Comparison of ENCODE assay signal across 8 cellular contexts in genomic region chr17:8189711-8190477, GRCh38. TPM values are rescaled to one million over a fixed set of nuclear protein-coding genes. Genes with fewer than 3 reads are reported as not detected.
DNase-seq lines count a peak whose midpoint lies in the region; ATAC-seq and TF ChIP-seq lines count a peak whose summit lies in the region.

Gene BORCS6, minus strand, starts transcription at chr17:8190180. Its CDS starts 40 bp downstream, at chr17:8190140.

- H3K4me1 ChIP-seq in trophoblast cell (ENCODE audit: control insufficient read depth in 1 of 2, insufficient read depth in 2 of 2, low read length in 2 of 2) = peaks cover 20 to 24% of the 10 kb centered on the region in 2 experiments

- H3K4me2 ChIP-seq in SU-DHL-6 (ENCODE audit: low read depth, low read length, poor library complexity, severe bottlenecking) (peak within 1 kb of the TSS; percentile 78), trophoblast cell (ENCODE audit: low read length) (peak within 1 kb of the TSS; percentile 82)

- no peaks in the 10 kb centered on the region for H3K27me3 ChIP-seq in SU-DHL-6 (ENCODE audit: low read length)
- H3K27me3 ChIP-seq in trophoblast cell (ENCODE audit: insufficient read depth, low read length) = no peaks in the 10 kb centered on the region

- peak within 1 kb of the TSS; percentile 79 for H3K27ac ChIP-seq in SU-DHL-6 (ENCODE audit: low read depth, low read length)
- H3K27ac ChIP-seq in trophoblast cell (ENCODE audit: low read depth, low read length) = peak within 1 kb of the TSS; percentile 79

- H2AK5ac ChIP-seq in trophoblast cell (ENCODE audit: low read length) = no peak within 1 kb of the TSS

- H3K23ac ChIP-seq in trophoblast cell (ENCODE audit: low read length) = no peak within 1 kb of the TSS

- peak within 1 kb of the TSS; percentile 88 for H3K27ac Mint-ChIP-seq in type B pancreatic cell

- H3K14ac ChIP-seq in trophoblast cell (ENCODE audit: low read length) = peak within 1 kb of the TSS; percentile 79

- no CpG with 5 or more reads among the region's 70 CpGs for WGBS in trophoblast cell (ENCODE audit: extremely low coverage, insufficient coverage, insufficient read length)

- peak; percentile 78 for TF ChIP-seq POLR2A in GM10847 (IDR thresholded peaks at IDR 0.05; ENCODE audit: extremely low read depth, insufficient read length)

- no peaks in the 10 kb centered on the region for H3K9me3 Mint-ChIP-seq in type B pancreatic cell

- ATAC-seq in HG02642 (IDR thresholded peaks at IDR 0.05; ENCODE audit: poor library complexity, unreplicated experiment) (peak; percentile 60), Right ventricle myocardium superior (ENCODE audit: poor library complexity) (peak; percentile 68)

- H4K91ac ChIP-seq in trophoblast cell (ENCODE audit: low read depth, low read length) = peak within 1 kb of the TSS; percentile 81

- peak within 1 kb of the TSS; percentile 81 for H3K18ac ChIP-seq in trophoblast cell (ENCODE audit: low read length)

- peak within 1 kb of the TSS; percentile 83 for H4K8ac ChIP-seq in trophoblast cell (ENCODE audit: low read depth, low read length)

- H3K4ac ChIP-seq in trophoblast cell (ENCODE audit: low read depth, low read length) = peak within 1 kb of the TSS; percentile 37

- H3K36me3 ChIP-seq in SU-DHL-6 (ENCODE audit: low read length) (no peaks in the 10 kb centered on the region), trophoblast cell (ENCODE audit: control insufficient read depth in 1 of 2, insufficient read depth in 2 of 2, low read length in 2 of 2) (no peaks in the 10 kb centered on the region)

- no peaks in the 10 kb centered on the region for H3K27me3 Mint-ChIP-seq in type B pancreatic cell

- no peaks in the 10 kb centered on the region for H4K20me1 ChIP-seq in SU-DHL-6 (ENCODE audit: low read depth, low read length)

- H3K9ac ChIP-seq in SU-DHL-6 (ENCODE audit: low read length) (peak within 1 kb of the TSS; percentile 75), trophoblast cell (ENCODE audit: low read length) (peak within 1 kb of the TSS; percentile 60)

- H3K9me2 ChIP-seq in SU-DHL-6 (replicated peaks; ENCODE audit: insufficient read depth, low read length) = no peaks in the 10 kb centered on the region

- H2AFZ ChIP-seq in SU-DHL-6 (ENCODE audit: low read depth, low read length, severe bottlenecking) (peak within 1 kb of the TSS; percentile 55), trophoblast cell (ENCODE audit: insufficient read depth, low read length, poor library complexity) (peak within 1 kb of the TSS; percentile 91)

- H3K79me2 ChIP-seq in SU-DHL-6 (ENCODE audit: insufficient read depth, low read length) (peaks cover 13% of the 10 kb centered on the region; the same call in 1 of the 2 replicates), trophoblast cell (ENCODE audit: control insufficient read depth, insufficient read depth, low read length, poor library complexity) (peaks cover 3% of the 10 kb centered on the region)

- H3K36me3 Mint-ChIP-seq in type B pancreatic cell = no peaks in the 10 kb centered on the region

- H3K4me3 Mint-ChIP-seq in type B pancreatic cell = no peak within 1 kb of the TSS

- TF ChIP-seq CTCF in SU-DHL-6 (IDR thresholded peaks at IDR 0.05; ENCODE audit: insufficient read depth, low read length, poor library complexity, severe bottlenecking) (no peak), type B pancreatic cell (conservative IDR thresholded peaks at IDR 0.05) (no peak)

- intact Hi-C loops in Right ventricle myocardium superior (cut with DNase I) = no loop called here

- H2BK12ac ChIP-seq in trophoblast cell (ENCODE audit: low read length) = peak within 1 kb of the TSS; percentile 37

- DNase-seq in NCI-H128 (lab: John Stamatoyannopoulos, UW; ENCODE audit: unreplicated experiment) = peak; percentile 87
- DNase-seq in activated naive CD8-positive, alpha-beta T cell treated with anti-CD3 and anti-CD28 coated beads, Interleukin-2, amount 50 U/mL, for 16 hours (ENCODE audit: low read depth, low spot score) = peak; percentile 86
- DNase-seq in Right ventricle myocardium superior = peak; percentile 98
- peak; percentile 95 to 97 for DNase-seq in trophoblast cell
- peak; percentile 91 for DNase-seq in type B pancreatic cell (ENCODE audit: extremely low spot score, unreplicated experiment)

- peaks cover 32% of the 10 kb centered on the region for H3F3A ChIP-seq in SU-DHL-6 (ENCODE audit: insufficient read depth)

- H3K4me1 Mint-ChIP-seq in type B pancreatic cell (ENCODE audit: unreplicated experiment) = peaks cover 9% of the 10 kb centered on the region

- H4K12ac ChIP-seq in trophoblast cell (ENCODE audit: low read depth, low read length) = peak within 1 kb of the TSS; percentile 69

- peak within 1 kb of the TSS; percentile 52 for H2BK5ac ChIP-seq in trophoblast cell (ENCODE audit: low read depth, low read length, poor library complexity)

- H3K9me3 ChIP-seq in SU-DHL-6 (ENCODE audit: insufficient read depth, low read length) = no peaks in the 10 kb centered on the region
- no peaks in the 10 kb centered on the region for H3K9me3 ChIP-seq in trophoblast cell (ENCODE audit: insufficient read depth, low read depth, low read length)

- H3K4me3 ChIP-seq in SU-DHL-6 (ENCODE audit: insufficient read depth, low read length, poor library complexity, severe bottlenecking) (peak within 1 kb of the TSS; percentile 84), trophoblast cell (ENCODE audit: low read depth, low read length) (peak within 1 kb of the TSS; percentile 80)

- H3K79me1 ChIP-seq in trophoblast cell (ENCODE audit: low read length) = peaks cover 9% of the 10 kb centered on the region

- H2BK120ac ChIP-seq in trophoblast cell (ENCODE audit: insufficient read depth, low read length, poor library complexity) = peak within 1 kb of the TSS; percentile 57

RNA-seq across cellular contexts. Expression of gene BORCS6, which starts in this region (rescaled TPM):
- total RNA-seq in Right ventricle myocardium superior (8.5 TPM), type B pancreatic cell (ENCODE audit: low replicate concordance) (4.8 and 6.9 TPM in 2 replicates)
- polyA plus RNA-seq in trophoblast cell (2013) = 3.3 and 3.6 TPM in 2 replicates

Comparison
In these comparisons a context has a peak if more than half of its experiments do, and no peak if none do; other contexts are left out.
1. Peak in every context shown above with its lines: DNase-seq, ATAC-seq, H3K4me3 ChIP-seq and H3K27ac ChIP-seq.